ENCODE assay signal across 8 cellular contexts in the genomic region with DNA sequence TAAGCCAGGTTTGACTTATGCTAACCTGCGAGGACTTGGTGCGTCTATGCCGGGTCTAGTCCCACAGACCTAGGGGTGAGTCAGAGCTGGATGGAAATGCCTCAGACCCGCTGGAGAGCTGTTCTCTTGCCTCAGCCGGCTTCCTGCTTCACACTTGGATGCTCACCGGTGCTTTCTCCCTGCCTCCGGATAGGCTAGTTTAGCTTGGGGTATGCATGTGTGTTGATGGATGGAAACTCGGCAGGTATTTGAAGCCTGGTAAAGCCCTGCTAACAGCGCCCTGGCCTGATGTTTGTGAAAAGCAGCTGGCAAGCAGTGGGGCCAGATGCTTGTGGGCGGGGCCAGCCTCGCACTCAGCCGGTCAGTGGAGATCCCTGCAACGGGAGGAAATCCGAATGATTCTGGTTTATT. TPM values are rescaled to one million over a fixed set of nuclear protein-coding genes. Genes with fewer than 3 reads are reported as not detected.
A peak's percentile ranks its signal among the peaks of the same experiment; 100 is the strongest.
DNase-seq lines count a peak whose midpoint lies in the region; ATAC-seq, FAIRE-seq and TF ChIP-seq lines count a peak whose summit lies in the region.

No MANE protein-coding gene starts in this region.

- no peak overlapping the region for H2BK120ac ChIP-seq in trophoblast cell (ENCODE audit: insufficient read depth, low read length, poor library complexity)

- peak overlapping the region; percentile 29 for H3K4me2 ChIP-seq in trophoblast cell (ENCODE audit: low read length)

- ATAC-seq in activated T-helper 17 cell treated with anti-CD3 and anti-CD28 coated beads, Interleukin-2, amount 50 U/mL, for 72 hours (replicated peaks) = peak; percentile 67
- ATAC-seq in heart right ventricle (peak; percentile 65 to 77 (median 70)), GM21619 (IDR thresholded peaks at IDR 0.05; ENCODE audit: unreplicated experiment) (no peak), GM21825 (IDR thresholded peaks at IDR 0.05; ENCODE audit: unreplicated experiment) (no peak)

- H3K36me3 Mint-ChIP-seq in activated T-helper 17 cell treated with anti-CD3 and anti-CD28 coated beads, Interleukin-2, amount 50 U/mL, for 72 hours (ENCODE audit: low read depth) = peaks cover 14% of the 10 kb centered on the region

- DNase-seq in COLO668 (lab: John Stamatoyannopoulos, UW; ENCODE audit: unreplicated experiment) = peak; percentile 85
- DNase-seq in HT1080 (ENCODE audit: low read depth) = peak; percentile 88
- peak; percentile 52 to 61 for DNase-seq in heart right ventricle
- DNase-seq in trophoblast cell = peak; percentile 81 to 82
- DNase-seq in D721Med (ENCODE audit: insufficient read length, low spot score) = no peak

- no peaks in the 10 kb centered on the region for H3K27me3 Mint-ChIP-seq in activated T-helper 17 cell treated with anti-CD3 and anti-CD28 coated beads, Interleukin-2, amount 50 U/mL, for 72 hours

- peak overlapping the region; percentile 29 for H3K4me3 Mint-ChIP-seq in activated T-helper 17 cell treated with anti-CD3 and anti-CD28 coated beads, Interleukin-2, amount 50 U/mL, for 72 hours

- H3K27me3 ChIP-seq in heart right ventricle (no peaks in the 10 kb centered on the region), trophoblast cell (ENCODE audit: insufficient read depth, low read length) (no peaks in the 10 kb centered on the region)

- H3K4me3 ChIP-seq in heart right ventricle (peak overlapping the region in 2 of 10 donors; percentile 1 to 15), trophoblast cell (ENCODE audit: low read depth, low read length) (no peak overlapping the region)

- TF ChIP-seq CTCF in heart right ventricle (IDR thresholded peaks at IDR 0.05) = no peak
- no peak for TF ChIP-seq CTCF in D721Med (IDR thresholded peaks at IDR 0.05; ENCODE audit: insufficient read depth, missing control alignments)

- H3K79me2 ChIP-seq in trophoblast cell (ENCODE audit: control insufficient read depth, insufficient read depth, low read length, poor library complexity) = peaks cover 61% of the 10 kb centered on the region

- no peak overlapping the region for H2AFZ ChIP-seq in trophoblast cell (ENCODE audit: insufficient read depth, low read length, poor library complexity)

- no peak overlapping the region for H3K14ac ChIP-seq in trophoblast cell (ENCODE audit: low read length)

- peak overlapping the region; percentile 76 for H3K4ac ChIP-seq in trophoblast cell (ENCODE audit: low read depth, low read length)

- intact Hi-C loops in heart right ventricle (cut with DNase I) = loop anchor here in 1 of 10 donors (10.0 kb wide), 1 partner anchor 48 kb away; no protein-coding TSS in a partner anchor

- H3K27ac Mint-ChIP-seq in activated T-helper 17 cell treated with anti-CD3 and anti-CD28 coated beads, Interleukin-2, amount 50 U/mL, for 72 hours = peak overlapping the region; percentile 44

- H3K18ac ChIP-seq in trophoblast cell (ENCODE audit: low read length) = no peak overlapping the region

- peaks cover 36% of the 10 kb centered on the region for H3K4me1 Mint-ChIP-seq in activated T-helper 17 cell treated with anti-CD3 and anti-CD28 coated beads, Interleukin-2, amount 50 U/mL, for 72 hours

- H3K36me3 ChIP-seq in heart right ventricle = peaks cover 0 to 3% (median 0%) of the 10 kb centered on the region in 9 donors
- peaks cover 10 to 22% of the 10 kb centered on the region in 2 experiments for H3K36me3 ChIP-seq in trophoblast cell (ENCODE audit: control insufficient read depth in 1 of 2, insufficient read depth in 2 of 2, low read length in 2 of 2)

- no peak overlapping the region for H3K23ac ChIP-seq in trophoblast cell (ENCODE audit: low read length)

- H4K91ac ChIP-seq in trophoblast cell (ENCODE audit: low read depth, low read length) = no peak overlapping the region

- H3K4me1 ChIP-seq in heart right ventricle (peaks cover 45 to 80% (median 63%) of the 10 kb centered on the region in 9 donors), trophoblast cell (ENCODE audit: control insufficient read depth in 1 of 2, insufficient read depth in 2 of 2, low read length in 2 of 2) (peaks cover 35 to 40% of the 10 kb centered on the region in 2 experiments)

- no peaks in the 10 kb centered on the region for H3K79me1 ChIP-seq in trophoblast cell (ENCODE audit: low read length)

- 6 to 13% methylated on average over 14 of the region's 14 CpGs for WGBS in heart right ventricle, 2 donors
- no CpG with 5 or more reads among the region's 14 CpGs for WGBS in trophoblast cell (ENCODE audit: extremely low coverage, insufficient coverage, insufficient read length)

- H3K27ac ChIP-seq in heart right ventricle (peak overlapping the region in 9 of 10 donors; percentile 39 to 75 (median 55)), trophoblast cell (ENCODE audit: low read depth, low read length) (peak overlapping the region; percentile 43)

- H4K8ac ChIP-seq in trophoblast cell (ENCODE audit: low read depth, low read length) = no peak overlapping the region

- H3K9me3 Mint-ChIP-seq in activated T-helper 17 cell treated with anti-CD3 and anti-CD28 coated beads, Interleukin-2, amount 50 U/mL, for 72 hours = no peaks in the 10 kb centered on the region

- no peak for FAIRE-seq in D721Med (lab: Jason Lieb, UNC)

- H2BK5ac ChIP-seq in trophoblast cell (ENCODE audit: low read depth, low read length, poor library complexity) = no peak overlapping the region

- no peak overlapping the region for H2BK12ac ChIP-seq in trophoblast cell (ENCODE audit: low read length)

- no peak overlapping the region for H3K9ac ChIP-seq in trophoblast cell (ENCODE audit: low read length)

- no peaks in the 10 kb centered on the region for H3K9me3 ChIP-seq in heart right ventricle
- H3K9me3 ChIP-seq in trophoblast cell (ENCODE audit: insufficient read depth, low read depth, low read length) = no peaks in the 10 kb centered on the region

- no peak overlapping the region for H2AK5ac ChIP-seq in trophoblast cell (ENCODE audit: low read length)

- H4K12ac ChIP-seq in trophoblast cell (ENCODE audit: low read depth, low read length) = no peak overlapping the region

RNA-seq across cellular contexts. Expression of a gene that starts 29.3 kb away (rescaled TPM):
- total RNA-seq in HT1080 (2014; rRNA removed; shearing (Covaris generic)) = 35.6 and 49.9 TPM in 2 replicates
- polyA plus RNA-seq in HT1080 (2015; cell fraction: cytosol; rRNA removed) = 45.2 and 64.0 TPM in 2 replicates
- 145 and 183 TPM in 2 replicates for polyA plus RNA-seq in HT1080 (2015; cell fraction: nucleus; rRNA removed)
- 100 to 1,000 TPM; 136 to 157 TPM for total RNA-seq in activated T-helper 17 cell treated with anti-CD3 and anti-CD28 coated beads, Interleukin-2, amount 50 U/mL, for 72 hours
- 100 to 1,000 TPM; 107 to 153 (median 132) TPM for total RNA-seq in heart right ventricle
- polyA plus RNA-seq in heart right ventricle = 10 to 100 TPM; 26.4 to 77.1 TPM
- polyA plus RNA-seq in trophoblast cell (2013) = 115 and 121 TPM in 2 replicates

Comparison
In these comparisons a context has a peak if more than half of its experiments do, and no peak if none do; other contexts are left out.
1. ATAC-seq: peak in activated T-helper 17 cell treated with anti-CD3 and anti-CD28 coated beads, Interleukin-2, amount 50 U/mL, for 72 hours (single experiment) and heart right ventricle (8 of 8); none in GM21619 (single experiment) and GM21825 (single experiment).